In the genomic region with DNA sequence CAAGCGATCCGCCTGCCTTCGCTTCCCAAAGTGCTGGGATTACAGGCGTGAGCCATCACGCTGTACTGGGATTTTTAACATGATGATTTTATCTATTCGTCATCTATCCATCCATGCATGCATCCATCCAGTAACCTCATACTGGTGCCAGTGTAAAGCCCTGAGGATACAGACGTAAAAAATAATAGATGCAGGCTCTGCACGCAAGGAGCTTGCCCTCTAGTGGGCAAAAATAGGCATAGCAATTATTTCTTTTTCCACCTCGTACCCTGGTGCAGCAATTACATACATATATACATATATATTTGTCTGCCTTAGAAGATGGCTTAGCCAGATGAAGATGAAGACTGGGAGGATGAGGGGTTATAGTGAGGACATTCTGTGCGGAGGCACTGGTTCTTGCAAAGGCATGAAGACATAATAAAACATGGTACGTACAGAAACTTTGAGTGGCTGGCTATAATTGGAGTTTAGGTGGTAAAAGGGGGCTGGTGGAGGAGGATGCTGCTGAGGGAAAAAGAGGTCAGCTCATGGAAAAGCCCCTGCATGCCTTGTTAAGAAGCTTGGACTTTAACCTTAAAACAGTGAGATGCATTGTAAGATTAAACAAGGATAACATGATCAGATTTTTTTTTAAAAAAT, we compare ENCODE assay signal across 8 cellular contexts. TPM values are rescaled to one million over a fixed set of nuclear protein-coding genes. Genes with fewer than 3 reads are reported as not detected.
DNase-seq lines count a peak whose midpoint lies in the region; ATAC-seq, FAIRE-seq and TF ChIP-seq lines count a peak whose summit lies in the region.

No MANE protein-coding gene starts in this region.

- peak; percentile 11 for DNase-seq in activated CD4-positive, alpha-beta memory T cell treated with anti-CD3 and anti-CD28 coated beads for 36 hours
- no peak for DNase-seq in activated CD4-positive, alpha-beta memory T cell treated with anti-CD3 and anti-CD28 coated beads, Interleukin-2, amount 10 ng/mL, durations not matched to agents 7 days and 5 days
- DNase-seq in NCI-H748 treated with DMSO at 0.1 percent for 48 hours (lab: John Stamatoyannopoulos, UW) (peak; percentile 20), body of pancreas (peak in 2 of 4 donors; percentile 10 to 21), kidney (no peak), thoracic aorta (ENCODE audit: low spot score) (no peak)

- no peaks in the 10 kb centered on the region for H3K36me3 ChIP-seq in body of pancreas (replicated peaks in 1 of 2; ENCODE audit: insufficient read depth in 1 of 2, low read depth in 2 of 2)
- H3K36me3 ChIP-seq in kidney (ENCODE audit: control insufficient read depth in 1 of 2, insufficient read depth in 2 of 2, low read length in 2 of 2), result no peaks in the 10 kb centered on the region
- no peaks in the 10 kb centered on the region for H3K36me3 ChIP-seq in thoracic aorta

- TF ChIP-seq CTCF in body of pancreas (IDR thresholded peaks at IDR 0.05) (peak; percentile 66 to 96 (median 81)), kidney (IDR thresholded peaks at IDR 0.05; ENCODE audit: borderline replicate concordance, extremely low read depth, insufficient read depth) (peak; percentile 86), thoracic aorta (IDR thresholded peaks at IDR 0.05) (peak; percentile 89)

- 42% methylated on average over 11 of the region's 11 CpGs for WGBS in body of pancreas, 2 donors

- FAIRE-seq in kidney (lab: Jason Lieb, UNC), result no peak

- H3K9ac ChIP-seq in kidney (ENCODE audit: low read length in 2 of 2), result no peak overlapping the region

- H3K27ac ChIP-seq in body of pancreas (no peak overlapping the region), kidney (ENCODE audit: low read depth in 2 of 2, low read length in 2 of 2) (no peak overlapping the region), thoracic aorta (no peak overlapping the region)

- no peak overlapping the region for H3K4me3 ChIP-seq in body of pancreas
- H3K4me3 ChIP-seq in kidney (ENCODE audit: low read length in 2 of 2), result no peak overlapping the region
- peak overlapping the region; percentile 18 for H3K4me3 ChIP-seq in thoracic aorta

- CTCF ChIA-PET in activated CD4-positive, alpha-beta memory T cell treated with anti-CD3 and anti-CD28 coated beads for 36 hours (lab: Charles Lee), result interaction anchor here (0.6 to 8.1 kb wide), 35 partner anchors 8 to 611 kb away, joined by 3 to 175 read pairs (median 5); no protein-coding TSS in a partner anchor
- CTCF ChIA-PET in activated CD4-positive, alpha-beta memory T cell treated with anti-CD3 and anti-CD28 coated beads, Interleukin-2, amount 10 ng/mL, durations not matched to agents 7 days and 5 days (lab: Charles Lee), result interaction anchor here (0.6 to 5.5 kb wide), 23 partner anchors 8 to 127 kb away, joined by 3 to 121 read pairs (median 4); partner anchors contain the start of genes EIF2AK3 and RPIA

- H3K4me1 ChIP-seq in body of pancreas, result peaks cover 32% of the 10 kb centered on the region
- H3K4me1 ChIP-seq in kidney (ENCODE audit: control insufficient read depth in 1 of 2, insufficient read depth in 1 of 2, low read depth in 1 of 2, low read length in 2 of 2), result no peaks in the 10 kb centered on the region
- no peaks in the 10 kb centered on the region for H3K4me1 ChIP-seq in thoracic aorta (ENCODE audit: control insufficient read depth in 1 of 2, low read depth in 2 of 2)

- no peaks in the 10 kb centered on the region for H3K27me3 Mint-ChIP-seq in activated CD4-positive, alpha-beta memory T cell treated with anti-CD3 and anti-CD28 coated beads for 36 hours
- H3K27me3 Mint-ChIP-seq in activated CD4-positive, alpha-beta memory T cell treated with anti-CD3 and anti-CD28 coated beads, Interleukin-2, amount 10 ng/mL, durations not matched to agents 7 days and 5 days, result peaks cover 8% of the 10 kb centered on the region

- POLR2A ChIA-PET in activated CD4-positive, alpha-beta memory T cell treated with anti-CD3 and anti-CD28 coated beads for 36 hours (lab: Charles Lee), result no interaction called here
- POLR2A ChIA-PET in activated CD4-positive, alpha-beta memory T cell treated with anti-CD3 and anti-CD28 coated beads, Interleukin-2, amount 10 ng/mL, durations not matched to agents 7 days and 5 days (lab: Charles Lee), result interaction anchor here (0.6 to 5.5 kb wide), 2 partner anchors 45 to 78 kb away, joined by 3 to 36 read pairs; partner anchors contain the start of gene EIF2AK3

- H3K9me3 Mint-ChIP-seq in activated CD4-positive, alpha-beta memory T cell treated with anti-CD3 and anti-CD28 coated beads for 36 hours, result no peaks in the 10 kb centered on the region
- no peaks in the 10 kb centered on the region for H3K9me3 Mint-ChIP-seq in activated CD4-positive, alpha-beta memory T cell treated with anti-CD3 and anti-CD28 coated beads, Interleukin-2, amount 10 ng/mL, durations not matched to agents 7 days and 5 days

- H3K4me3 Mint-ChIP-seq in activated CD4-positive, alpha-beta memory T cell treated with anti-CD3 and anti-CD28 coated beads for 36 hours, result no peak overlapping the region
- H3K4me3 Mint-ChIP-seq in activated CD4-positive, alpha-beta memory T cell treated with anti-CD3 and anti-CD28 coated beads, Interleukin-2, amount 10 ng/mL, durations not matched to agents 7 days and 5 days, result no peak overlapping the region

- intact Hi-C loops in activated CD4-positive, alpha-beta memory T cell treated with anti-CD3 and anti-CD28 coated beads for 36 hours (cut with micrococcal nuclease), result loop anchor here (2.0 to 10.0 kb wide), 2 partner anchors 321 to 477 kb away; no protein-coding TSS in a partner anchor
- intact Hi-C loops in body of pancreas (cut with DNase I) (no loop called here), kidney (cut with DNase I) (no loop called here)

- H3K4me1 Mint-ChIP-seq in activated CD4-positive, alpha-beta memory T cell treated with anti-CD3 and anti-CD28 coated beads for 36 hours (ENCODE audit: low read depth), result no peaks in the 10 kb centered on the region
- peaks cover 4% of the 10 kb centered on the region for H3K4me1 Mint-ChIP-seq in activated CD4-positive, alpha-beta memory T cell treated with anti-CD3 and anti-CD28 coated beads, Interleukin-2, amount 10 ng/mL, durations not matched to agents 7 days and 5 days

- H3K27ac Mint-ChIP-seq in activated CD4-positive, alpha-beta memory T cell treated with anti-CD3 and anti-CD28 coated beads for 36 hours, result no peak overlapping the region
- no peak overlapping the region for H3K27ac Mint-ChIP-seq in activated CD4-positive, alpha-beta memory T cell treated with anti-CD3 and anti-CD28 coated beads, Interleukin-2, amount 10 ng/mL, durations not matched to agents 7 days and 5 days

- H3K27me3 ChIP-seq in body of pancreas (no peaks in the 10 kb centered on the region), thoracic aorta (replicated peaks; ENCODE audit: insufficient read depth) (no peaks in the 10 kb centered on the region)

- no peaks in the 10 kb centered on the region for H3K36me3 Mint-ChIP-seq in activated CD4-positive, alpha-beta memory T cell treated with anti-CD3 and anti-CD28 coated beads for 36 hours
- no peaks in the 10 kb centered on the region for H3K36me3 Mint-ChIP-seq in activated CD4-positive, alpha-beta memory T cell treated with anti-CD3 and anti-CD28 coated beads, Interleukin-2, amount 10 ng/mL, durations not matched to agents 7 days and 5 days (ENCODE audit: low read depth)

- no peak for TF ChIP-seq POLR2A in body of pancreas (IDR thresholded peaks at IDR 0.05)

- ATAC-seq in HG02884 (IDR thresholded peaks at IDR 0.05; ENCODE audit: unreplicated experiment) (peak; percentile 52), body of pancreas (peak; percentile 41), thoracic aorta (ENCODE audit: insufficient number of reproducible peaks, low FRiP score, low read depth) (no peak), HG02870 (IDR thresholded peaks at IDR 0.05; ENCODE audit: unreplicated experiment) (no peak)

- H3K9me3 ChIP-seq in body of pancreas (peaks cover 0 to 5% (median 0%) of the 10 kb centered on the region in 3 donors), kidney (ENCODE audit: control insufficient read depth in 1 of 2, low read length in 2 of 2) (no peaks in the 10 kb centered on the region), thoracic aorta (no peaks in the 10 kb centered on the region)

RNA-seq across cellular contexts. Expression of gene RPIA, which starts 19.6 kb away (rescaled TPM):
- total RNA-seq in activated CD4-positive, alpha-beta memory T cell treated with anti-CD3 and anti-CD28 coated beads for 36 hours, result 10 to 100 TPM; 50.7 to 52.7 TPM
- 10 to 100 TPM; 27.9 to 30.1 TPM for total RNA-seq in activated CD4-positive, alpha-beta memory T cell treated with anti-CD3 and anti-CD28 coated beads, Interleukin-2, amount 10 ng/mL, durations not matched to agents 7 days and 5 days
- total RNA-seq in body of pancreas, result 10 to 100 TPM; 10.9 to 18.5 TPM
- total RNA-seq in kidney, result 11.4 TPM
- 15.7 TPM for polyA plus RNA-seq in kidney (ENCODE audit: insufficient read depth, low read depth, low replicate concordance)
- total RNA-seq in thoracic aorta, result 1 to 10 TPM; 4.1 to 4.7 TPM

RNA-seq across cellular contexts. Expression of gene EIF2AK3, which starts 44.6 kb away (rescaled TPM):
- total RNA-seq in activated CD4-positive, alpha-beta memory T cell treated with anti-CD3 and anti-CD28 coated beads for 36 hours, result 10 to 100 TPM; 14.2 to 15.5 TPM
- 10 to 100 TPM; 29.2 to 31.5 TPM for total RNA-seq in activated CD4-positive, alpha-beta memory T cell treated with anti-CD3 and anti-CD28 coated beads, Interleukin-2, amount 10 ng/mL, durations not matched to agents 7 days and 5 days
- total RNA-seq in body of pancreas, result 10 to 100 TPM; 42.5 to 43.6 TPM
- total RNA-seq in kidney, result 20.8 TPM
- 5.7 TPM for polyA plus RNA-seq in kidney (ENCODE audit: insufficient read depth, low read depth, low replicate concordance)
- 10 to 100 TPM; 23.8 to 33.6 TPM for total RNA-seq in thoracic aorta

Comparison
In these comparisons a context has a peak if more than half of its experiments do, and no peak if none do; other contexts are left out.
1. DNase-seq: peak in activated CD4-positive, alpha-beta memory T cell treated with anti-CD3 and anti-CD28 coated beads for 36 hours (single experiment) and NCI-H748 treated with DMSO at 0.1 percent for 48 hours (single experiment); none in activated CD4-positive, alpha-beta memory T cell treated with anti-CD3 and anti-CD28 coated beads, Interleukin-2, amount 10 ng/mL, durations not matched to agents 7 days and 5 days (single experiment), kidney (single experiment) and thoracic aorta (single experiment).
2. ATAC-seq: peak in HG02884 (single experiment) and body of pancreas (single experiment); none in thoracic aorta (single experiment) and HG02870 (single experiment).
3. Peak in every context shown above with its lines, with median percentiles within 50 percentile points of each other: CTCF ChIP-seq.